ENCODE assay signal across 8 cellular contexts in the genomic region with DNA sequence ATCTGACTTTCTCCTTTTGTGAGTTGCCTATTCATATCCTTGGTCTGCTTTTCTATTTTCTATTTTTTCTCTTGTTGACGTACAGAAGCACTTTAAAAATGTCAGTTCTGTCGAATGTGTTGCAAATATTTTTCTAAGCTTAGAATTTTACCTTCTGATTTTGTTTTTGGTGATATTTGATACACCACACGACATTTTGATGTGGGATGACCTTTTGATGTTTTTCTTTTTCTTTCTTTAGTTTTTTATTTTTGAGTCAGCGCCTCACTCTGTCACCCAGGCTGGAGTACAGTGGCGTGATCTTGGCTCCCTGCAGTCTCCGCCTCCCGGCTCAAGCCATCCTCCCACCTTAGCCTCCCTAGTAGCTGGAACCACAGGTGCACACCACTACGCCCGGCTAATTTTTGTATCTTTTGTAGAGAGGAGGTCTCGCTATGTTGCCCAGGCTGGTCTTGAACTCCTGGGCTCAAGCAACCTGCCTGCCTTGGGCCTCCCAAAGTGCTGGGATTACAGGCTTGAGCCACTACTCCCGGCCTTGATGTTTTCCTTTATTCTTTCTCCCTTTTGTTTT. TPM values are rescaled to one million over a fixed set of nuclear protein-coding genes. Genes with fewer than 3 reads are reported as not detected.
DNase-seq lines count a peak whose midpoint lies in the region; ATAC-seq and TF ChIP-seq lines count a peak whose summit lies in the region.

No MANE protein-coding gene starts in this region.

- H3K4me1 Mint-ChIP-seq in natural killer cell = peaks cover 28 to 33% of the 10 kb centered on the region in 2 donors

- H3K4me1 ChIP-seq in BLaER1 treated with 17β-estradiol and CSF1 and Interleukin-3, amounts not matched to agents 10 nM and 100 nM = peaks cover 34 to 69% (median 41%) of the 10 kb centered on the region in 10 experiments
- peaks cover 16% of the 10 kb centered on the region for H3K4me1 ChIP-seq in PC-3 (ENCODE audit: insufficient read depth, low read length)

- BruUV-seq in PC-3 (replicated peaks; lab: Mats Ljungman, UMichigan) = TSS peak; percentile 52

- peak overlapping the region; percentile 93 for H3K4me3 Mint-ChIP-seq in natural killer cell

- no peaks in the 10 kb centered on the region for H3F3A ChIP-seq in PC-3 (ENCODE audit: low read length, unreplicated experiment)

- H3K27me3 Mint-ChIP-seq in natural killer cell (ENCODE audit: low read depth in 2 of 2) = no peaks in the 10 kb centered on the region

- ATAC-seq in PC-3 = no peak
- ATAC-seq in natural killer cell = no peak
- ATAC-seq in omental fat pad (ENCODE audit: low FRiP score) = no peak
- ATAC-seq in GM21360 (IDR thresholded peaks at IDR 0.05; ENCODE audit: unreplicated experiment) = no peak

- peak overlapping the region; percentile 73 to 83 (median 81) for H3K9ac ChIP-seq in BLaER1 treated with 17β-estradiol and CSF1 and Interleukin-3, amounts not matched to agents 10 nM and 100 nM
- peak overlapping the region; percentile 72 for H3K9ac ChIP-seq in PC-3 (ENCODE audit: low read length)

- no peaks in the 10 kb centered on the region for H3K9me3 ChIP-seq in BLaER1 treated with 17β-estradiol and CSF1 and Interleukin-3, amounts not matched to agents 10 nM and 100 nM (replicated peaks in 1 of 11)
- no peaks in the 10 kb centered on the region for H3K9me3 ChIP-seq in PC-3 (ENCODE audit: low read length)

- TF ChIP-seq CTCF in PC-3 (conservative IDR thresholded peaks at IDR 0.05; ENCODE audit: low read depth, low read length) = no peak
- no peak for TF ChIP-seq CTCF in natural killer cell (IDR thresholded peaks at IDR 0.05)
- TF ChIP-seq CTCF in omental fat pad (IDR thresholded peaks at IDR 0.05) = no peak

- no peaks in the 10 kb centered on the region for H3K9me3 Mint-ChIP-seq in natural killer cell

- H3K27me3 ChIP-seq in BLaER1 treated with 17β-estradiol and CSF1 and Interleukin-3, amounts not matched to agents 10 nM and 100 nM = no peaks in the 10 kb centered on the region
- H3K27me3 ChIP-seq in PC-3 (ENCODE audit: low read length) = no peaks in the 10 kb centered on the region

- H3K4me2 ChIP-seq in BLaER1 treated with 17β-estradiol and CSF1 and Interleukin-3, amounts not matched to agents 10 nM and 100 nM = peak overlapping the region; percentile 72 to 95 (median 80)
- H3K4me2 ChIP-seq in PC-3 (ENCODE audit: low read length) = peak overlapping the region; percentile 95

- H4K20me1 ChIP-seq in BLaER1 treated with 17β-estradiol and CSF1 and Interleukin-3, amounts not matched to agents 10 nM and 100 nM = no peaks in the 10 kb centered on the region
- no peaks in the 10 kb centered on the region for H4K20me1 ChIP-seq in PC-3 (ENCODE audit: low read length)

- H3K79me2 ChIP-seq in PC-3 (ENCODE audit: low read length) = no peaks in the 10 kb centered on the region

- peak overlapping the region; percentile 90 for H2AFZ ChIP-seq in PC-3 (ENCODE audit: low read length)

- no peak for DNase-seq in PC-3
- DNase-seq in natural killer cell = no peak
- DNase-seq in midbrain (lab: John Stamatoyannopoulos, UW) = no peak
- no peak for DNase-seq in omental fat pad (ENCODE audit: low spot score)
- DNase-seq in NCI-H2081 treated with DMSO at 0.1 percent for 48 hours (lab: John Stamatoyannopoulos, UW) = no peak

- CTCF ChIA-PET in PC-3 (lab: Charles Lee) = interaction anchor here (0.5 to 1.3 kb wide), 6 partner anchors 21 to 266 kb away, joined by 3 to 18 read pairs (median 7); a partner anchor contains a TSS

- intact Hi-C loops in PC-3 (cut with micrococcal nuclease) = loop anchor here (1.0 to 5.0 kb wide), 2 partner anchors 36 to 97 kb away; no protein-coding TSS in a partner anchor
- intact Hi-C loops in natural killer cell (cut with micrococcal nuclease) = loop anchor here (2.0 kb wide), 1 partner anchor 123 kb away; a partner anchor contains a TSS

- POLR2A ChIA-PET in PC-3 (lab: Charles Lee; ENCODE audit: unreplicated experiment) = no interaction called here

- H3K27ac ChIP-seq in BLaER1 treated with 17β-estradiol and CSF1 and Interleukin-3, amounts not matched to agents 10 nM and 100 nM = peak overlapping the region; percentile 63 to 86 (median 82)
- H3K27ac ChIP-seq in PC-3 (ENCODE audit: low read length) (peak overlapping the region; percentile 83), cingulate gyrus (ENCODE audit: low read depth, low read length) (peak overlapping the region; percentile 97)

- peak overlapping the region; percentile 86 to 97 for H3K27ac Mint-ChIP-seq in natural killer cell

- H3K36me3 ChIP-seq in BLaER1 treated with 17β-estradiol and CSF1 and Interleukin-3, amounts not matched to agents 10 nM and 100 nM = no peaks in the 10 kb centered on the region
- no peaks in the 10 kb centered on the region for H3K36me3 ChIP-seq in PC-3 (ENCODE audit: low read depth, low read length)

- no peaks in the 10 kb centered on the region for H3K36me3 Mint-ChIP-seq in natural killer cell

- no peaks in the 10 kb centered on the region for H3K9me2 ChIP-seq in PC-3 (replicated peaks; ENCODE audit: low read length)

- peak overlapping the region; percentile 44 to 70 (median 61) for H3K4me3 ChIP-seq in BLaER1 treated with 17β-estradiol and CSF1 and Interleukin-3, amounts not matched to agents 10 nM and 100 nM
- peak overlapping the region; percentile 74 for H3K4me3 ChIP-seq in PC-3 (ENCODE audit: low read length)

RNA-seq across cellular contexts. Expression of a gene that starts 39.6 kb away (rescaled TPM):
- total RNA-seq in PC-3 (2014; rRNA removed) = 32.0 and 35.1 TPM in 2 replicates
- 100 to 1,000 TPM; 124 to 205 (median 187) TPM for total RNA-seq in natural killer cell
- total RNA-seq in omental fat pad = 100 to 1,000 TPM; 136 to 217 (median 175) TPM
